Comparison of ENCODE assay signal across 9 cellular contexts in genomic region chr11:130180491-130180890, GRCh38. TPM values are rescaled to one million over a fixed set of nuclear protein-coding genes. Genes with fewer than 3 reads are reported as not detected.
DNase-seq lines count a peak whose midpoint lies in the region; ATAC-seq and TF ChIP-seq lines count a peak whose summit lies in the region.
"Had no signal": no experiment of that assay in that cellular context is flagged by ENCODE, and none has a peak within 500 bp of the region (broad histone marks: within the 10 kb centered on the region; RNA-seq: fewer than 3 reads in every experiment).

No MANE protein-coding gene starts in this region.

- H3K4me3 ChIP-seq in GM12865 (ENCODE audit: low read depth, low read length) (no peak overlapping the region), cardiac fibroblast (replicated peaks in 1 of 2; ENCODE audit: low read depth in 2 of 2, low read length in 2 of 2) (no peak overlapping the region), osteoblast (ENCODE audit: insufficient read depth, low read length) (no peak overlapping the region)
- H3K4me3 ChIP-seq: neural progenitor cell had no signal

- no peaks in the 10 kb centered on the region for H4K20me1 ChIP-seq in osteoblast (ENCODE audit: insufficient read depth, low read length)

- H3K27ac Mint-ChIP-seq in IgD-negative memory B cell: peak overlapping the region; percentile 94 to 100 (median 99)
- H3K27ac Mint-ChIP-seq in effector memory CD8-positive, alpha-beta T cell: no peak overlapping the region

- H3K36me3 ChIP-seq in osteoblast (ENCODE audit: insufficient read depth, low read length): no peaks in the 10 kb centered on the region
- H3K36me3 ChIP-seq: neural progenitor cell had no signal

- peaks cover 10% of the 10 kb centered on the region for H3K4me1 ChIP-seq in osteoblast (ENCODE audit: insufficient read depth, low read length)

- H3K27ac ChIP-seq in osteoblast (ENCODE audit: low read depth, low read length): no peak overlapping the region
- H3K27ac ChIP-seq: neural progenitor cell had no signal

- H3K4me1 Mint-ChIP-seq in IgD-negative memory B cell: peaks cover 32 to 54% (median 42%) of the 10 kb centered on the region in 3 donors
- no peaks in the 10 kb centered on the region for H3K4me1 Mint-ChIP-seq in effector memory CD8-positive, alpha-beta T cell (ENCODE audit: low read depth in 2 of 2)

- H3K9me3 Mint-ChIP-seq in IgD-negative memory B cell: peaks cover 0 to 2% (median 0%) of the 10 kb centered on the region in 3 donors
- no peaks in the 10 kb centered on the region for H3K9me3 Mint-ChIP-seq in effector memory CD8-positive, alpha-beta T cell
- H3K9me3 Mint-ChIP-seq: neural progenitor cell had no signal

- no peak for ATAC-seq in effector memory CD8-positive, alpha-beta T cell (replicated peaks)
- no peak for ATAC-seq in left lobe of liver

- no peaks in the 10 kb centered on the region for H3K9me3 ChIP-seq in osteoblast (ENCODE audit: low read depth, low read length)

- no peak overlapping the region for H2AFZ ChIP-seq in osteoblast (ENCODE audit: low read length)
- H2AFZ ChIP-seq: neural progenitor cell had no signal

- H3K36me3 Mint-ChIP-seq in IgD-negative memory B cell: peaks cover 4% of the 10 kb centered on the region
- H3K36me3 Mint-ChIP-seq in effector memory CD8-positive, alpha-beta T cell (ENCODE audit: insufficient read depth): no peaks in the 10 kb centered on the region
- H3K36me3 Mint-ChIP-seq: neural progenitor cell had no signal

- H3K27me3 Mint-ChIP-seq in IgD-negative memory B cell: peaks cover 2% of the 10 kb centered on the region
- H3K27me3 Mint-ChIP-seq in effector memory CD8-positive, alpha-beta T cell: peaks cover 39 to 50% of the 10 kb centered on the region in 2 donors

- H3K79me2 ChIP-seq in osteoblast (ENCODE audit: insufficient read depth, low read length): no peaks in the 10 kb centered on the region

- peak overlapping the region in 3 of 4 donors; percentile 76 to 94 (median 93) for H3K4me3 Mint-ChIP-seq in IgD-negative memory B cell
- no peak overlapping the region for H3K4me3 Mint-ChIP-seq in effector memory CD8-positive, alpha-beta T cell
- H3K4me3 Mint-ChIP-seq: neural progenitor cell had no signal

- no peak overlapping the region for H3K4me2 ChIP-seq in osteoblast (ENCODE audit: insufficient read depth, low read length)
- H3K4me2 ChIP-seq: neural progenitor cell had no signal

- peaks cover 27% of the 10 kb centered on the region for H3K27me3 ChIP-seq in osteoblast (ENCODE audit: insufficient read depth, low read length)
- H3K27me3 ChIP-seq: neural progenitor cell had no signal

- DNase-seq in GM12865 (ENCODE audit: low read depth) (peak; percentile 28), cardiac fibroblast (ENCODE audit: low read depth in 2 of 2) (peak; percentile 16 to 52), osteoblast (ENCODE audit: insufficient read length, low spot score, missing footprints) (peak; percentile 88), A172 (ENCODE audit: low spot score) (no peak), left lobe of liver (ENCODE audit: low spot score) (no peak)
- no peak for DNase-seq in effector memory CD8-positive, alpha-beta T cell
- no peak for DNase-seq in stimulated activated CD4-positive, alpha-beta T cell treated with anti-CD3 and anti-CD28 coated beads, Interleukin-1b, Interleukin-23, amount 100 ng/mL, for 48 hours

- TF ChIP-seq CTCF in GM12865 (IDR thresholded peaks at IDR 0.05; ENCODE audit: insufficient read depth, low read depth, low read length, missing control alignments): no peak
- no peak for TF ChIP-seq CTCF in cardiac fibroblast (IDR thresholded peaks at IDR 0.05; ENCODE audit: low read depth, low read length)
- TF ChIP-seq CTCF in osteoblast (IDR thresholded peaks at IDR 0.05; ENCODE audit: extremely low read depth, low read depth, low read length): no peak

RNA-seq across cellular contexts. Expression of gene ST14, which starts 20.9 kb away (rescaled TPM):
- polyA plus RNA-seq in IgD-negative memory B cell: 94.1 TPM
- under 0.01 TPM in 1 of 2 replicates, not detected in the other for total RNA-seq in osteoblast
- total RNA-seq in A172 (2014; rRNA removed; shearing (Covaris generic)): 0.10 TPM in 1 of 2 replicates, not detected in the other
- total RNA-seq in left lobe of liver: 3.7 TPM

Comparison
In these comparisons a context has a peak if more than half of its experiments do, and no peak if none do; other contexts are left out.
1. DNase-seq: peak in GM12865 (single experiment), cardiac fibroblast (2 of 2) and osteoblast (single experiment); none in effector memory CD8-positive, alpha-beta T cell (0 of 3), stimulated activated CD4-positive, alpha-beta T cell treated with anti-CD3 and anti-CD28 coated beads, Interleukin-1b, Interleukin-23, amount 100 ng/mL, for 48 hours (single experiment), A172 (single experiment) and left lobe of liver (single experiment).
2. H3K27ac Mint-ChIP-seq: peak in IgD-negative memory B cell (3 of 3); none in effector memory CD8-positive, alpha-beta T cell (0 of 2).
3. H3K4me3 Mint-ChIP-seq: peak in IgD-negative memory B cell (3 of 4); none in effector memory CD8-positive, alpha-beta T cell (0 of 2).